Comparison of ENCODE assay signal across 1 cellular context in genomic region chr9:15333376-15333881, GRCh38.
TF ChIP-seq lines count a peak whose summit lies in the region.

No MANE protein-coding gene starts in this region.

TF ChIP-seq in HepG2, 621 proteins besides CTCF, POLR2A, EP300 and RAD21 (continued from another document and continues in another):
- TF ChIP-seq, protein P1, sequence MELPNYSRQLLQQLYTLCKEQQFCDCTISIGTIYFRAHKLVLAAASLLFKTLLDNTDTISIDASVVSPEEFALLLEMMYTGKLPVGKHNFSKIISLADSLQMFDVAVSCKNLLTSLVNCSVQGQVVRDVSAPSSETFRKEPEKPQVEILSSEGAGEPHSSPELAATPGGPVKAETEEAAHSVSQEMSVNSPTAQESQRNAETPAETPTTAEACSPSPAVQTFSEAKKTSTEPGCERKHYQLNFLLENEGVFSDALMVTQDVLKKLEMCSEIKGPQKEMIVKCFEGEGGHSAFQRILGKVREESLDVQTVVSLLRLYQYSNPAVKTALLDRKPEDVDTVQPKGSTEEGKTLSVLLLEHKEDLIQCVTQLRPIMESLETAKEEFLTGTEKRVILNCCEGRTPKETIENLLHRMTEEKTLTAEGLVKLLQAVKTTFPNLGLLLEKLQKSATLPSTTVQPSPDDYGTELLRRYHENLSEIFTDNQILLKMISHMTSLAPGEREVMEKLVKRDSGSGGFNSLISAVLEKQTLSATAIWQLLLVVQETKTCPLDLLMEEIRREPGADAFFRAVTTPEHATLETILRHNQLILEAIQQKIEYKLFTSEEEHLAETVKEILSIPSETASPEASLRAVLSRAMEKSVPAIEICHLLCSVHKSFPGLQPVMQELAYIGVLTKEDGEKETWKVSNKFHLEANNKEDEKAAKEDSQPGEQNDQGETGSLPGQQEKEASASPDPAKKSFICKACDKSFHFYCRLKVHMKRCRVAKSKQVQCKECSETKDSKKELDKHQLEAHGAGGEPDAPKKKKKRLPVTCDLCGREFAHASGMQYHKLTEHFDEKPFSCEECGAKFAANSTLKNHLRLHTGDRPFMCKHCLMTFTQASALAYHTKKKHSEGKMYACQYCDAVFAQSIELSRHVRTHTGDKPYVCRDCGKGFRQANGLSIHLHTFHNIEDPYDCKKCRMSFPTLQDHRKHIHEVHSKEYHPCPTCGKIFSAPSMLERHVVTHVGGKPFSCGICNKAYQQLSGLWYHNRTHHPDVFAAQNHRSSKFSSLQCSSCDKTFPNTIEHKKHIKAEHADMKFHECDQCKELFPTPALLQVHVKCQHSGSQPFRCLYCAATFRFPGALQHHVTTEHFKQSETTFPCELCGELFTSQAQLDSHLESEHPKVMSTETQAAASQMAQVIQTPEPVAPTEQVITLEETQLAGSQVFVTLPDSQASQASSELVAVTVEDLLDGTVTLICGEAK (IDR thresholded peaks at IDR 0.05) = no peak
- TF ChIP-seq, protein P1 (CRISPR knock-in tag; IDR thresholded peaks at IDR 0.05) = no peak
- no peak for TF ChIP-seq RBM22 (optimal IDR thresholded peaks at IDR 0.05; ENCODE audit: low read length)
- TF ChIP-seq, protein P2, sequence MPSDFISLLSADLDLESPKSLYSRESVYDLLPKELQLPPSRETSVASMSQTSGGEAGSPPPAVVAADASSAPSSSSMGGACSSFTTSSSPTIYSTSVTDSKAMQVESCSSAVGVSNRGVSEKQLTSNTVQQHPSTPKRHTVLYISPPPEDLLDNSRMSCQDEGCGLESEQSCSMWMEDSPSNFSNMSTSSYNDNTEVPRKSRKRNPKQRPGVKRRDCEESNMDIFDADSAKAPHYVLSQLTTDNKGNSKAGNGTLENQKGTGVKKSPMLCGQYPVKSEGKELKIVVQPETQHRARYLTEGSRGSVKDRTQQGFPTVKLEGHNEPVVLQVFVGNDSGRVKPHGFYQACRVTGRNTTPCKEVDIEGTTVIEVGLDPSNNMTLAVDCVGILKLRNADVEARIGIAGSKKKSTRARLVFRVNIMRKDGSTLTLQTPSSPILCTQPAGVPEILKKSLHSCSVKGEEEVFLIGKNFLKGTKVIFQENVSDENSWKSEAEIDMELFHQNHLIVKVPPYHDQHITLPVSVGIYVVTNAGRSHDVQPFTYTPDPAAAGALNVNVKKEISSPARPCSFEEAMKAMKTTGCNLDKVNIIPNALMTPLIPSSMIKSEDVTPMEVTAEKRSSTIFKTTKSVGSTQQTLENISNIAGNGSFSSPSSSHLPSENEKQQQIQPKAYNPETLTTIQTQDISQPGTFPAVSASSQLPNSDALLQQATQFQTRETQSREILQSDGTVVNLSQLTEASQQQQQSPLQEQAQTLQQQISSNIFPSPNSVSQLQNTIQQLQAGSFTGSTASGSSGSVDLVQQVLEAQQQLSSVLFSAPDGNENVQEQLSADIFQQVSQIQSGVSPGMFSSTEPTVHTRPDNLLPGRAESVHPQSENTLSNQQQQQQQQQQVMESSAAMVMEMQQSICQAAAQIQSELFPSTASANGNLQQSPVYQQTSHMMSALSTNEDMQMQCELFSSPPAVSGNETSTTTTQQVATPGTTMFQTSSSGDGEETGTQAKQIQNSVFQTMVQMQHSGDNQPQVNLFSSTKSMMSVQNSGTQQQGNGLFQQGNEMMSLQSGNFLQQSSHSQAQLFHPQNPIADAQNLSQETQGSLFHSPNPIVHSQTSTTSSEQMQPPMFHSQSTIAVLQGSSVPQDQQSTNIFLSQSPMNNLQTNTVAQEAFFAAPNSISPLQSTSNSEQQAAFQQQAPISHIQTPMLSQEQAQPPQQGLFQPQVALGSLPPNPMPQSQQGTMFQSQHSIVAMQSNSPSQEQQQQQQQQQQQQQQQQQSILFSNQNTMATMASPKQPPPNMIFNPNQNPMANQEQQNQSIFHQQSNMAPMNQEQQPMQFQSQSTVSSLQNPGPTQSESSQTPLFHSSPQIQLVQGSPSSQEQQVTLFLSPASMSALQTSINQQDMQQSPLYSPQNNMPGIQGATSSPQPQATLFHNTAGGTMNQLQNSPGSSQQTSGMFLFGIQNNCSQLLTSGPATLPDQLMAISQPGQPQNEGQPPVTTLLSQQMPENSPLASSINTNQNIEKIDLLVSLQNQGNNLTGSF (CRISPR knock-in tag; IDR thresholded peaks at IDR 0.05) = no peak
- TF ChIP-seq MEIS1 (CRISPR knock-in tag; IDR thresholded peaks at IDR 0.05; ENCODE audit: borderline replicate concordance) = no peak
- no peak for TF ChIP-seq ZNF747 (CRISPR knock-in tag; IDR thresholded peaks at IDR 0.05; ENCODE audit: borderline replicate concordance)
- TF ChIP-seq, protein P3, sequence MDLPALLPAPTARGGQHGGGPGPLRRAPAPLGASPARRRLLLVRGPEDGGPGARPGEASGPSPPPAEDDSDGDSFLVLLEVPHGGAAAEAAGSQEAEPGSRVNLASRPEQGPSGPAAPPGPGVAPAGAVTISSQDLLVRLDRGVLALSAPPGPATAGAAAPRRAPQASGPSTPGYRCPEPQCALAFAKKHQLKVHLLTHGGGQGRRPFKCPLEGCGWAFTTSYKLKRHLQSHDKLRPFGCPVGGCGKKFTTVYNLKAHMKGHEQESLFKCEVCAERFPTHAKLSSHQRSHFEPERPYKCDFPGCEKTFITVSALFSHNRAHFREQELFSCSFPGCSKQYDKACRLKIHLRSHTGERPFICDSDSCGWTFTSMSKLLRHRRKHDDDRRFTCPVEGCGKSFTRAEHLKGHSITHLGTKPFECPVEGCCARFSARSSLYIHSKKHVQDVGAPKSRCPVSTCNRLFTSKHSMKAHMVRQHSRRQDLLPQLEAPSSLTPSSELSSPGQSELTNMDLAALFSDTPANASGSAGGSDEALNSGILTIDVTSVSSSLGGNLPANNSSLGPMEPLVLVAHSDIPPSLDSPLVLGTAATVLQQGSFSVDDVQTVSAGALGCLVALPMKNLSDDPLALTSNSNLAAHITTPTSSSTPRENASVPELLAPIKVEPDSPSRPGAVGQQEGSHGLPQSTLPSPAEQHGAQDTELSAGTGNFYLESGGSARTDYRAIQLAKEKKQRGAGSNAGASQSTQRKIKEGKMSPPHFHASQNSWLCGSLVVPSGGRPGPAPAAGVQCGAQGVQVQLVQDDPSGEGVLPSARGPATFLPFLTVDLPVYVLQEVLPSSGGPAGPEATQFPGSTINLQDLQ (CRISPR knock-in tag; IDR thresholded peaks at IDR 0.05) = no peak
- no peak for TF ChIP-seq ZNF549 (CRISPR knock-in tag; IDR thresholded peaks at IDR 0.05)
- TF ChIP-seq ARHGAP35 (CRISPR knock-in tag; IDR thresholded peaks at IDR 0.05; ENCODE audit: borderline replicate concordance) = no peak
- TF ChIP-seq, protein P4, sequence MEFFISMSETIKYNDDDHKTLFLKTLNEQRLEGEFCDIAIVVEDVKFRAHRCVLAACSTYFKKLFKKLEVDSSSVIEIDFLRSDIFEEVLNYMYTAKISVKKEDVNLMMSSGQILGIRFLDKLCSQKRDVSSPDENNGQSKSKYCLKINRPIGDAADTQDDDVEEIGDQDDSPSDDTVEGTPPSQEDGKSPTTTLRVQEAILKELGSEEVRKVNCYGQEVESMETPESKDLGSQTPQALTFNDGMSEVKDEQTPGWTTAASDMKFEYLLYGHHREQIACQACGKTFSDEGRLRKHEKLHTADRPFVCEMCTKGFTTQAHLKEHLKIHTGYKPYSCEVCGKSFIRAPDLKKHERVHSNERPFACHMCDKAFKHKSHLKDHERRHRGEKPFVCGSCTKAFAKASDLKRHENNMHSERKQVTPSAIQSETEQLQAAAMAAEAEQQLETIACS (CRISPR knock-in tag; IDR thresholded peaks at IDR 0.05) = no peak
- TF ChIP-seq NBN (conservative IDR thresholded peaks at IDR 0.05) = no peak
- TF ChIP-seq NPAS2 (CRISPR knock-in tag; IDR thresholded peaks at IDR 0.05; ENCODE audit: borderline replicate concordance) = no peak
- TF ChIP-seq, protein P5, sequence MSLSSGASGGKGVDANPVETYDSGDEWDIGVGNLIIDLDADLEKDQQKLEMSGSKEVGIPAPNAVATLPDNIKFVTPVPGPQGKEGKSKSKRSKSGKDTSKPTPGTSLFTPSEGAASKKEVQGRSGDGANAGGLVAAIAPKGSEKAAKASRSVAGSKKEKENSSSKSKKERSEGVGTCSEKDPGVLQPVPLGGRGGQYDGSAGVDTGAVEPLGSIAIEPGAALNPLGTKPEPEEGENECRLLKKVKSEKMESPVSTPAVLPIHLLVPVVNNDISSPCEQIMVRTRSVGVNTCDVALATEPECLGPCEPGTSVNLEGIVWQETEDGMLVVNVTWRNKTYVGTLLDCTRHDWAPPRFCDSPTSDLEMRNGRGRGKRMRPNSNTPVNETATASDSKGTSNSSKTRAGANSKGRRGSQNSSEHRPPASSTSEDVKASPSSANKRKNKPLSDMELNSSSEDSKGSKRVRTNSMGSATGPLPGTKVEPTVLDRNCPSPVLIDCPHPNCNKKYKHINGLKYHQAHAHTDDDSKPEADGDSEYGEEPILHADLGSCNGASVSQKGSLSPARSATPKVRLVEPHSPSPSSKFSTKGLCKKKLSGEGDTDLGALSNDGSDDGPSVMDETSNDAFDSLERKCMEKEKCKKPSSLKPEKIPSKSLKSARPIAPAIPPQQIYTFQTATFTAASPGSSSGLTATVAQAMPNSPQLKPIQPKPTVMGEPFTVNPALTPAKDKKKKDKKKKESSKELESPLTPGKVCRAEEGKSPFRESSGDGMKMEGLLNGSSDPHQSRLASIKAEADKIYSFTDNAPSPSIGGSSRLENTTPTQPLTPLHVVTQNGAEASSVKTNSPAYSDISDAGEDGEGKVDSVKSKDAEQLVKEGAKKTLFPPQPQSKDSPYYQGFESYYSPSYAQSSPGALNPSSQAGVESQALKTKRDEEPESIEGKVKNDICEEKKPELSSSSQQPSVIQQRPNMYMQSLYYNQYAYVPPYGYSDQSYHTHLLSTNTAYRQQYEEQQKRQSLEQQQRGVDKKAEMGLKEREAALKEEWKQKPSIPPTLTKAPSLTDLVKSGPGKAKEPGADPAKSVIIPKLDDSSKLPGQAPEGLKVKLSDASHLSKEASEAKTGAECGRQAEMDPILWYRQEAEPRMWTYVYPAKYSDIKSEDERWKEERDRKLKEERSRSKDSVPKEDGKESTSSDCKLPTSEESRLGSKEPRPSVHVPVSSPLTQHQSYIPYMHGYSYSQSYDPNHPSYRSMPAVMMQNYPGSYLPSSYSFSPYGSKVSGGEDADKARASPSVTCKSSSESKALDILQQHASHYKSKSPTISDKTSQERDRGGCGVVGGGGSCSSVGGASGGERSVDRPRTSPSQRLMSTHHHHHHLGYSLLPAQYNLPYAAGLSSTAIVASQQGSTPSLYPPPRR (CRISPR knock-in tag; IDR thresholded peaks at IDR 0.05; ENCODE audit: borderline replicate concordance) = no peak
- no peak for TF ChIP-seq KDM5A (IDR thresholded peaks at IDR 0.05; ENCODE audit: borderline replicate concordance, low read length)
- TF ChIP-seq, protein P6, sequence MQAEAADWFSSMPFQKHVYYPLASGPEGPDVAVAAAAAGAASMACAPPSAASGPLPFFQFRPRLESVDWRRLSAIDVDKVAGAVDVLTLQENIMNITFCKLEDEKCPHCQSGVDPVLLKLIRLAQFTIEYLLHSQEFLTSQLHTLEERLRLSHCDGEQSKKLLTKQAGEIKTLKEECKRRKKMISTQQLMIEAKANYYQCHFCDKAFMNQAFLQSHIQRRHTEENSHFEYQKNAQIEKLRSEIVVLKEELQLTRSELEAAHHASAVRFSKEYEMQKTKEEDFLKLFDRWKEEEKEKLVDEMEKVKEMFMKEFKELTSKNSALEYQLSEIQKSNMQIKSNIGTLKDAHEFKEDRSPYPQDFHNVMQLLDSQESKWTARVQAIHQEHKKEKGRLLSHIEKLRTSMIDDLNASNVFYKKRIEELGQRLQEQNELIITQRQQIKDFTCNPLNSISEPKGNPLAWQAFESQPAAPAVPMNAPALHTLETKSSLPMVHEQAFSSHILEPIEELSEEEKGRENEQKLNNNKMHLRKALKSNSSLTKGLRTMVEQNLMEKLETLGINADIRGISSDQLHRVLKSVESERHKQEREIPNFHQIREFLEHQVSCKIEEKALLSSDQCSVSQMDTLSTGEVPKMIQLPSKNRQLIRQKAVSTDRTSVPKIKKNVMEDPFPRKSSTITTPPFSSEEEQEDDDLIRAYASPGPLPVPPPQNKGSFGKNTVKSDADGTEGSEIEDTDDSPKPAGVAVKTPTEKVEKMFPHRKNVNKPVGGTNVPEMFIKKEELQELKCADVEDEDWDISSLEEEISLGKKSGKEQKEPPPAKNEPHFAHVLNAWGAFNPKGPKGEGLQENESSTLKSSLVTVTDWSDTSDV (CRISPR knock-in tag; IDR thresholded peaks at IDR 0.05) = no peak
- no peak for TF ChIP-seq ZNF30 (CRISPR knock-in tag; IDR thresholded peaks at IDR 0.05)
- TF ChIP-seq, protein P7, sequence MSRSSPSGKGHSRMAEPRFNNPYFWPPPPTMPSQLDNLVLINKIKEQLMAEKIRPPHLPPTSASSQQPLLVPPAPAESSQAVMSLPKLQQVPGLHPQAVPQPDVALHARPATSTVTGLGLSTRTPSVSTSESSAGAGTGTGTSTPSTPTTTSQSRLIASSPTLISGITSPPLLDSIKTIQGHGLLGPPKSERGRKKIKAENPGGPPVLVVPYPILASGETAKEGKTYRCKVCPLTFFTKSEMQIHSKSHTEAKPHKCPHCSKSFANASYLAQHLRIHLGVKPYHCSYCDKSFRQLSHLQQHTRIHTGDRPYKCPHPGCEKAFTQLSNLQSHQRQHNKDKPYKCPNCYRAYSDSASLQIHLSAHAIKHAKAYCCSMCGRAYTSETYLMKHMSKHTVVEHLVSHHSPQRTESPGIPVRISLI (CRISPR knock-in tag; IDR thresholded peaks at IDR 0.05; ENCODE audit: borderline replicate concordance) = no peak
- TF ChIP-seq, protein P8, sequence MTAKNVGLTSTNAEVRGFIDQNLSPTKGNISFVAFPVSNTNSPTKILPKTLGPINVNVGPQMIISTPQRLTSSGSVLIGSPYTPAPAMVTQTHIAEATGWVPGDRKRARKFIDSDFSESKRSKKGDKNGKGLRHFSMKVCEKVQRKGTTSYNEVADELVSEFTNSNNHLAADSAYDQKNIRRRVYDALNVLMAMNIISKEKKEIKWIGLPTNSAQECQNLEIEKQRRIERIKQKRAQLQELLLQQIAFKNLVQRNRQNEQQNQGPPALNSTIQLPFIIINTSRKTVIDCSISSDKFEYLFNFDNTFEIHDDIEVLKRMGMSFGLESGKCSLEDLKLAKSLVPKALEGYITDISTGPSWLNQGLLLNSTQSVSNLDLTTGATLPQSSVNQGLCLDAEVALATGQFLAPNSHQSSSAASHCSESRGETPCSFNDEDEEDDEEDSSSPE (CRISPR knock-in tag; IDR thresholded peaks at IDR 0.05) = 0 out of 2 replicates have a peak, but pooled peaks have one; percentile 25
- TF ChIP-seq EZH2 (conservative IDR thresholded peaks at IDR 0.05; ENCODE audit: low read depth, low read length) = no peak
- no peak for TF ChIP-seq ZBTB8A (CRISPR knock-in tag; IDR thresholded peaks at IDR 0.05; ENCODE audit: borderline replicate concordance, low read depth)
